1 cellular context compared by ENCODE assay signal in the genomic region with DNA sequence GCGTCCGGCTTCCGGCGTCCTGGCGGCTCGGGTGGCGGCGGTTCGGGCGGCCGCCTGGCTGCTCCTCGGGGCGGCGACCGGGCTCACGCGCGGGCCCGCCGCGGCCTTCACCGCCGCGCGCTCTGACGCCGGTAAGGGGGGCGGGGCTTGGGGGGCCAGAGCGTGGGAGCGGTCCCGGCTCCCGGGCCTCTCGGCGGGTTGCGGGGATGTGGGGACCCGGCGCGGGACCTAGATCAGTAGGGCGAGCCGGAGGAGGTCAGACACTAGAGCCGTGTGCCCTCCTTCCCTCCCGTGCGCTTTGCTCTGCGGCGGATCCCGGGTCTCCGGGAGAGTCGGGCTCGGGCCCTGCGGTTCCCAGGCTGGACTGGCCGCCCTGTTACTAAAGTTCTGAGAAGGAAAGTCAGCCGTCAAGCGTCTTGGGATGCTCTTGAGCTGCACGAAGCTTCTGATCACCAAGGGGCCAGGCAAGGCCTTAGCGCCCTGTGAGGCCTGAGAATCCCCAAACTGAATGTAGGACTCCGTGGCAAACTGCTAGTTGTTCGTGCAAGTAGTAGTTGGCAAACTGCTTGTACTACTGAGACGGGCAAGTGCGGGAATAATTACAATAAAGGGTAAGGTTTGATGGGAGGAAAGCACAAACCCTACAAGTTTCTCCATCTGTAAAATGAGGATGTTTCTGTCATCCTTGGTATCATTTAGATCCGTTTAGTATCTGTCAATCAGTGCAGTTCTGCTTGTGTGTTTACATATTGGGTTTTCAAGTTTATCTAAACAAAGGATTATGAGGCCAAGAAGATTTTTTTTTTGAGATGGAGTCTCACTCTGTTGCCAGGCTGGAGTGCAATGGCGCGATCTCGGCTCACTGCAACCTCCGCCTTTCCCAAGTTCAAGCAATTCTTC.
TF ChIP-seq lines count a peak whose summit lies in the region.

No MANE protein-coding gene starts in this region.

TF ChIP-seq in H1, 55 proteins besides CTCF, POLR2A, EP300 and RAD21:
- TF ChIP-seq RNF2 (IDR thresholded peaks at IDR 0.05; ENCODE audit: borderline replicate concordance, low read depth, low read length, missing control alignments, poor library complexity, severe bottlenecking) (no peak), TBP (IDR thresholded peaks at IDR 0.05; ENCODE audit: low read depth, low read length) (peak; percentile 36; the same call in 1 of the 2 replicates), RBBP5 (IDR thresholded peaks at IDR 0.05; ENCODE audit: borderline replicate concordance, low read depth, low read length) (no peak), SIX5 (IDR thresholded peaks at IDR 0.05; ENCODE audit: low read depth, low read length) (no peak), ASH2L (IDR thresholded peaks at IDR 0.05; ENCODE audit: low read length) (peak; percentile 18), POU5F1 (IDR thresholded peaks at IDR 0.05; ENCODE audit: low read depth, low read length) (no peak), GTF2F1 (IDR thresholded peaks at IDR 0.05; ENCODE audit: borderline replicate concordance, low read depth, low read length) (no peak), EZH2 (IDR thresholded peaks at IDR 0.05; ENCODE audit: low read depth, low read length, severe bottlenecking) (no peak)
- TF ChIP-seq, protein P1, sequence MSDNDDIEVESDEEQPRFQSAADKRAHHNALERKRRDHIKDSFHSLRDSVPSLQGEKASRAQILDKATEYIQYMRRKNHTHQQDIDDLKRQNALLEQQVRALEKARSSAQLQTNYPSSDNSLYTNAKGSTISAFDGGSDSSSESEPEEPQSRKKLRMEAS (IDR thresholded peaks at IDR 0.05), result no peak
- TF ChIP-seq, protein P2, sequence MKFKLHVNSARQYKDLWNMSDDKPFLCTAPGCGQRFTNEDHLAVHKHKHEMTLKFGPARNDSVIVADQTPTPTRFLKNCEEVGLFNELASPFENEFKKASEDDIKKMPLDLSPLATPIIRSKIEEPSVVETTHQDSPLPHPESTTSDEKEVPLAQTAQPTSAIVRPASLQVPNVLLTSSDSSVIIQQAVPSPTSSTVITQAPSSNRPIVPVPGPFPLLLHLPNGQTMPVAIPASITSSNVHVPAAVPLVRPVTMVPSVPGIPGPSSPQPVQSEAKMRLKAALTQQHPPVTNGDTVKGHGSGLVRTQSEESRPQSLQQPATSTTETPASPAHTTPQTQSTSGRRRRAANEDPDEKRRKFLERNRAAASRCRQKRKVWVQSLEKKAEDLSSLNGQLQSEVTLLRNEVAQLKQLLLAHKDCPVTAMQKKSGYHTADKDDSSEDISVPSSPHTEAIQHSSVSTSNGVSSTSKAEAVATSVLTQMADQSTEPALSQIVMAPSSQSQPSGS (IDR thresholded peaks at IDR 0.05; ENCODE audit: low read length), result no peak
